In the genomic region with DNA sequence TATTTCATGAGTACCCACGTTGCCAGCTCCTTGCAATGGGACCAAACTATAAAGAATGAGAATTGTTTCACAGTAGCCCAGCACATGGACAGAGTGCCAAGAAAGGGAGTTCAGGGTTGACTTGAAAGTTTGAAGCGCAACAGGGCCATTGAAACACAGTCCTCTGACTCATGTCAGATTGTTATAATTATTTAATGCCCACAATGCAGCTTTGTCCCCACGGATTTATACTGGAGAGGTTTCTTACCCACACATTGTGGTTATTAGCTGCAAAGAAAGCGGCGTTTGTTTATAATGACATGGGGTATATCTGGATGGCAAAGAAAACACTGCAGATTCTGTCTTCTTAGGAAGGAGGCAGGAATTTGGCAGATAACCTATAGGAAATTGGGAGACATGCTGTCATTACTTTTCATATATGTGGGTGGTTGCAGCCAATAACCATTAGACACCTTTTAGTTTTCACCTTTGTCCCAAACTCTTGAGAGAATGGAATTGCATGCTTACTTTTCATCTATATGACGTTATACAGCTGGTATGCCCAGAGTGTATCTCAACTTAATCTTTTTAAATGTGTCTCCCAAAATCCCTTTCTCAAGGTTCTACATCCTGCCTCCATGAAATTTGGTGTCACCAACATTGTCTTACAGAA, we compare ENCODE assay signal across 23 cellular contexts.
DNase-seq lines count a peak whose midpoint lies in the region; ATAC-seq and TF ChIP-seq lines count a peak whose summit lies in the region.
"Had no signal": no experiment of that assay in that cellular context is flagged by ENCODE, and none has a peak within 500 bp of the region (broad histone marks: within the 10 kb centered on the region; RNA-seq: fewer than 3 reads in every experiment).

No MANE protein-coding gene starts in this region.

- no peak overlapping the region for H3K4me3 ChIP-seq in RWPE2 (ENCODE audit: severe bottlenecking)
- no peak overlapping the region for H3K4me3 ChIP-seq in skeletal muscle tissue (ENCODE audit: low read length in 3 of 3)
- no peak overlapping the region for H3K4me3 ChIP-seq in mucosa of descending colon
- H3K4me3 ChIP-seq: spleen, upper lobe of left lung had no signal

- no peaks in the 10 kb centered on the region for H3K9me3 ChIP-seq in RWPE2 (ENCODE audit: severe bottlenecking)
- no peaks in the 10 kb centered on the region for H3K9me3 ChIP-seq in skeletal muscle tissue (ENCODE audit: control insufficient read depth in 3 of 3, low read length in 3 of 3)
- H3K9me3 ChIP-seq in mucosa of descending colon, result no peaks in the 10 kb centered on the region
- H3K9me3 ChIP-seq: spleen, upper lobe of left lung had no signal

- ATAC-seq in RWPE2 (ENCODE audit: low read depth) (no peak), HG03039 (IDR thresholded peaks at IDR 0.05; ENCODE audit: unreplicated experiment) (no peak), mucosa of descending colon (no peak), GM18909 (IDR thresholded peaks at IDR 0.05; ENCODE audit: poor library complexity, unreplicated experiment) (no peak), esophagus mucosa (no peak)
- ATAC-seq: HCT116, T-helper 17 cell had no signal

- no peaks in the 10 kb centered on the region for H3K27me3 ChIP-seq in RWPE2 (ENCODE audit: insufficient read depth, poor library complexity, severe bottlenecking)
- no peaks in the 10 kb centered on the region for H3K27me3 ChIP-seq in skeletal muscle tissue (ENCODE audit: control insufficient read depth in 3 of 3, insufficient read depth in 3 of 3, low read length in 3 of 3)
- H3K27me3 ChIP-seq: upper lobe of left lung had no signal

- H3K9ac ChIP-seq in skeletal muscle tissue (ENCODE audit: low read depth in 1 of 3, low read length in 3 of 3), result no peak overlapping the region
- H3K9ac ChIP-seq: KMS-11 had no signal

- TF ChIP-seq CTCF in RWPE2 (IDR thresholded peaks at IDR 0.05; ENCODE audit: poor library complexity, severe bottlenecking), result no peak
- TF ChIP-seq CTCF in mucosa of descending colon (IDR thresholded peaks at IDR 0.05), result no peak

- H3K4me1 ChIP-seq in RWPE2 (ENCODE audit: insufficient read depth, poor library complexity, severe bottlenecking) (peaks cover 46% of the 10 kb centered on the region), skeletal muscle tissue (ENCODE audit: control insufficient read depth in 3 of 3, insufficient read depth in 3 of 3, low read length in 3 of 3) (peaks cover 48 to 70% (median 66%) of the 10 kb centered on the region in 3 donors), mucosa of descending colon (ENCODE audit: low read depth) (no peaks in the 10 kb centered on the region)

- H3K36me3 ChIP-seq in RWPE2 (ENCODE audit: low read depth) (no peaks in the 10 kb centered on the region), skeletal muscle tissue (ENCODE audit: control insufficient read depth in 3 of 3, insufficient read depth in 3 of 3, low read length in 3 of 3) (no peaks in the 10 kb centered on the region), mucosa of descending colon (ENCODE audit: low read depth) (no peaks in the 10 kb centered on the region)
- H3K36me3 ChIP-seq: spleen, upper lobe of left lung had no signal

- DNase-seq in Daoy (ENCODE audit: low read depth) (peak; percentile 35), RWPE2 (ENCODE audit: low spot score) (no peak), fibroblast of gingiva (ENCODE audit: low read depth) (peak; percentile 79), mucosa of descending colon (no peak)
- DNase-seq: activated CD4-positive, alpha-beta T cell treated with anti-CD3 and anti-CD28 coated beads for 48 hours; activated naive CD4-positive, alpha-beta T cell treated with anti-CD3 and anti-CD28 coated beads, Interleukin-2, amount 10 ng/mL, durations not matched to agents 7 days and 5 days; aorta; cerebellar nuclear complex; erythroblast; islet precursor cell; NCI-H1694 treated with DMSO at 0.1 percent for 48 hours; NCI-H748 treated with DMSO at 0.1 percent for 48 hours; SHP77; spleen; stimulated activated CD4-positive, alpha-beta T cell treated with anti-CD3 and anti-CD28 coated beads, Interleukin-4, amount 100 ng/mL, for 4 hours; T-helper 17 cell; upper lobe of left lung had no signal

- intact Hi-C loops in mucosa of descending colon (cut with DNase I, micrococcal nuclease), result no loop called here

- H3K27ac ChIP-seq in RWPE2 (ENCODE audit: poor library complexity, severe bottlenecking), result peak overlapping the region; percentile 70
- peak overlapping the region; percentile 71 for H3K27ac ChIP-seq in skeletal muscle tissue (ENCODE audit: low read depth, low read length)
- H3K27ac ChIP-seq: spleen had no signal

Comparison
In these comparisons a context has a peak if more than half of its experiments do, and no peak if none do; other contexts are left out.
1. DNase-seq: peak in Daoy (single experiment) and fibroblast of gingiva (single experiment); none in RWPE2 (single experiment) and mucosa of descending colon (0 of 3).